2 cellular contexts compared by ENCODE assay signal in genomic region chr10:7484456-7485266, GRCh38.
TF ChIP-seq lines count a peak whose summit lies in the region.

No MANE protein-coding gene starts in this region.

TF ChIP-seq in liver, 16 proteins besides CTCF, POLR2A, EP300 and RAD21 (continued from another document):
- no peak for TF ChIP-seq ZBTB33 (IDR thresholded peaks at IDR 0.05)

TF ChIP-seq in HepG2, 621 proteins besides CTCF, POLR2A, EP300 and RAD21 (continued from another document):
- TF ChIP-seq ZXDC (CRISPR knock-in tag; IDR thresholded peaks at IDR 0.05), result no peak
- no peak for TF ChIP-seq SKI (IDR thresholded peaks at IDR 0.05; ENCODE audit: partially characterized antibody)
- no peak for TF ChIP-seq ZNF143 (CRISPR knock-in tag; IDR thresholded peaks at IDR 0.05)
- no peak for TF ChIP-seq ZBTB7B (CRISPR knock-in tag; IDR thresholded peaks at IDR 0.05)
- no peak for TF ChIP-seq CBX5 (CRISPR knock-in tag; IDR thresholded peaks at IDR 0.05; ENCODE audit: borderline replicate concordance)
